Comparison of ENCODE assay signal across 8 cellular contexts in the genomic region with DNA sequence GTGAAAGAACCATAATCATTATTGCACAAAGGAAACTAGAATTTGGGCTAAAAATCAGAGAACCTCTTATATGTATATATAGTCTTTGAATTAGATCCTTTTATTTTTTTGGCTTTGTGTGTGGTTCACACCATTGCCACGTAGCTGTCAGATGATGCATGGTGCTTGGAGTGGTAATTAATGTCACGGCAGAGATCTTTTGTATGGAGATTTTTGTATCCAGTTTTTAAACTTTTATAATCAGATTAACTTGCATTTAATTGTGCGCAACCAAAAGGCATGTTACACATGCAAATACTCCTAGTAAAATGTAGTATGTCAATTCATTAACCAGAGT. TPM values are rescaled to one million over a fixed set of nuclear protein-coding genes. Genes with fewer than 3 reads are reported as not detected.
DNase-seq lines count a peak whose midpoint lies in the region; ATAC-seq and TF ChIP-seq lines count a peak whose summit lies in the region.

No MANE protein-coding gene starts in this region.

- H3K27me3 Mint-ChIP-seq in activated T-helper 2 cell treated with anti-CD3 and anti-CD28 coated beads, Interferon-gamma antibody, Interleukin-2, Interleukin-4, amounts not matched to agents 10 μg/mL and 5 μg/mL and 100 μg/mL, durations not matched to agents 14 hours and 24 hours and 36 hours (ENCODE audit: low read depth) = peaks cover 14% of the 10 kb centered on the region

- intact Hi-C loops in activated T-helper 2 cell treated with anti-CD3 and anti-CD28 coated beads, Interferon-gamma antibody, Interleukin-2, Interleukin-4, amounts not matched to agents 10 μg/mL and 5 μg/mL and 100 μg/mL, durations not matched to agents 14 hours and 24 hours and 36 hours (cut with micrococcal nuclease) = loop anchor here (2.0 to 5.0 kb wide), 2 partner anchors 33 to 432 kb away; no protein-coding TSS in a partner anchor

- peak overlapping the region in 4 of 5 donors; percentile 80 to 87 (median 85) for H3K9ac ChIP-seq in subcutaneous abdominal adipose tissue (ENCODE audit: low read length in 5 of 5)

- POLR2A ChIA-PET in AG04449 (lab: Yijun Ruan, JAX) = interaction anchor here (1.4 kb wide), 1 partner anchor 18 kb away, joined by 6 read pairs; no protein-coding TSS in a partner anchor

- DNase-seq in AG04449 (ENCODE audit: low read depth, low spot score) (no peak), HAP-1 (ENCODE audit: low spot score in 2 of 2) (peak; percentile 20 to 56), DMS153 treated with DMSO at 0.1 percent for 48 hours (lab: John Stamatoyannopoulos, UW; ENCODE audit: unreplicated experiment) (no peak), ecto neural progenitor cell (ENCODE audit: low spot score) (no peak)
- DNase-seq in activated T-helper 2 cell treated with anti-CD3 and anti-CD28 coated beads, Interferon-gamma antibody, Interleukin-2, Interleukin-4, amounts not matched to agents 10 μg/mL and 5 μg/mL and 100 μg/mL, durations not matched to agents 14 hours and 24 hours and 36 hours (ENCODE audit: low spot score) = no peak

- H3K36me3 ChIP-seq in HAP-1 (replicated peaks) = no peaks in the 10 kb centered on the region
- peaks cover 0 to 10% (median 4%) of the 10 kb centered on the region in 5 donors for H3K36me3 ChIP-seq in subcutaneous abdominal adipose tissue (ENCODE audit: control insufficient read depth in 5 of 5, insufficient read depth in 5 of 5, low read length in 5 of 5)

- peak overlapping the region; percentile 77 for H3K27ac Mint-ChIP-seq in activated T-helper 2 cell treated with anti-CD3 and anti-CD28 coated beads, Interferon-gamma antibody, Interleukin-2, Interleukin-4, amounts not matched to agents 10 μg/mL and 5 μg/mL and 100 μg/mL, durations not matched to agents 14 hours and 24 hours and 36 hours

- no peak for TF ChIP-seq CTCF in AG04449 (IDR thresholded peaks at IDR 0.05; ENCODE audit: insufficient read depth, low read length, missing control alignments)

- no peaks in the 10 kb centered on the region for H3K9me3 ChIP-seq in HAP-1
- no peaks in the 10 kb centered on the region for H3K9me3 ChIP-seq in iPS-18c (ENCODE audit: control insufficient read depth, insufficient read depth, low read length)
- no peaks in the 10 kb centered on the region for H3K9me3 ChIP-seq in subcutaneous abdominal adipose tissue (ENCODE audit: control insufficient read depth in 5 of 5, low read length in 5 of 5)

- H3K4me1 ChIP-seq in HAP-1 (0 out of 2 replicates have a peak, but pooled peaks cover 2% of the 10 kb centered on the region), subcutaneous abdominal adipose tissue (ENCODE audit: control insufficient read depth in 5 of 5, insufficient read depth in 5 of 5, low read length in 5 of 5) (peaks cover 0 to 28% (median 27%) of the 10 kb centered on the region in 5 donors)

- ATAC-seq in HG03135 (IDR thresholded peaks at IDR 0.05; ENCODE audit: unreplicated experiment) = no peak

- peaks cover 47% of the 10 kb centered on the region for H3K4me1 Mint-ChIP-seq in activated T-helper 2 cell treated with anti-CD3 and anti-CD28 coated beads, Interferon-gamma antibody, Interleukin-2, Interleukin-4, amounts not matched to agents 10 μg/mL and 5 μg/mL and 100 μg/mL, durations not matched to agents 14 hours and 24 hours and 36 hours (ENCODE audit: low read depth)

- H3K9me3 Mint-ChIP-seq in activated T-helper 2 cell treated with anti-CD3 and anti-CD28 coated beads, Interferon-gamma antibody, Interleukin-2, Interleukin-4, amounts not matched to agents 10 μg/mL and 5 μg/mL and 100 μg/mL, durations not matched to agents 14 hours and 24 hours and 36 hours = no peaks in the 10 kb centered on the region

- peaks cover 39% of the 10 kb centered on the region for H3K36me3 Mint-ChIP-seq in activated T-helper 2 cell treated with anti-CD3 and anti-CD28 coated beads, Interferon-gamma antibody, Interleukin-2, Interleukin-4, amounts not matched to agents 10 μg/mL and 5 μg/mL and 100 μg/mL, durations not matched to agents 14 hours and 24 hours and 36 hours (ENCODE audit: low read depth)

- H3K4me3 Mint-ChIP-seq in activated T-helper 2 cell treated with anti-CD3 and anti-CD28 coated beads, Interferon-gamma antibody, Interleukin-2, Interleukin-4, amounts not matched to agents 10 μg/mL and 5 μg/mL and 100 μg/mL, durations not matched to agents 14 hours and 24 hours and 36 hours (ENCODE audit: low read depth) = peak overlapping the region; percentile 78

- H3K27me3 ChIP-seq in HAP-1 (ENCODE audit: low read depth) = peaks cover 5% of the 10 kb centered on the region; the same call in 1 of the 2 replicates
- H3K27me3 ChIP-seq in subcutaneous abdominal adipose tissue (ENCODE audit: control insufficient read depth in 5 of 5, insufficient read depth in 4 of 5, low read length in 5 of 5) = no peaks in the 10 kb centered on the region

- peak overlapping the region; percentile 56 for H3K27ac ChIP-seq in subcutaneous abdominal adipose tissue (ENCODE audit: low read depth, low read length)

- in situ Hi-C loops in HAP-1 (cut with MboI; ENCODE audit: low sequenced_read_pairs) = no loop called here

- CTCF ChIA-PET in AG04449 (lab: Yijun Ruan, JAX) = interaction anchor here (1.0 to 4.8 kb wide), 11 partner anchors 9 to 263 kb away, joined by 3 to 55 read pairs (median 10); no protein-coding TSS in a partner anchor

- peak overlapping the region; percentile 89 for H3K4me3 ChIP-seq in AG04449 (ENCODE audit: low read depth, low read length)
- H3K4me3 ChIP-seq in HAP-1 = peak overlapping the region; percentile 61
- peak overlapping the region; percentile 85 for H3K4me3 ChIP-seq in iPS-18c (ENCODE audit: insufficient read depth, low read depth, low read length)
- H3K4me3 ChIP-seq in subcutaneous abdominal adipose tissue (ENCODE audit: low read depth in 1 of 5, low read length in 5 of 5) = peak overlapping the region; percentile 86 to 99 (median 98)

RNA-seq across cellular contexts. Expression of a gene that starts 0.8 kb away (rescaled TPM):
- total RNA-seq in activated T-helper 2 cell treated with anti-CD3 and anti-CD28 coated beads, Interferon-gamma antibody, Interleukin-2, Interleukin-4, amounts not matched to agents 10 μg/mL and 5 μg/mL and 100 μg/mL, durations not matched to agents 14 hours and 24 hours and 36 hours = 46.3 and 46.9 TPM in 2 replicates

RNA-seq across cellular contexts. Expression of a gene that starts 19.1 kb away (rescaled TPM):
- total RNA-seq in activated T-helper 2 cell treated with anti-CD3 and anti-CD28 coated beads, Interferon-gamma antibody, Interleukin-2, Interleukin-4, amounts not matched to agents 10 μg/mL and 5 μg/mL and 100 μg/mL, durations not matched to agents 14 hours and 24 hours and 36 hours = 0.34 and 0.46 TPM in 2 replicates

RNA-seq across cellular contexts. Expression of a gene that starts 54.9 kb away (rescaled TPM):
- not detected in 2 replicates for total RNA-seq in activated T-helper 2 cell treated with anti-CD3 and anti-CD28 coated beads, Interferon-gamma antibody, Interleukin-2, Interleukin-4, amounts not matched to agents 10 μg/mL and 5 μg/mL and 100 μg/mL, durations not matched to agents 14 hours and 24 hours and 36 hours

Comparison
In these comparisons a context has a peak if more than half of its experiments do, and no peak if none do; other contexts are left out.
1. DNase-seq: peak in HAP-1 (2 of 2); none in AG04449 (single experiment), activated T-helper 2 cell treated with anti-CD3 and anti-CD28 coated beads, Interferon-gamma antibody, Interleukin-2, Interleukin-4, amounts not matched to agents 10 μg/mL and 5 μg/mL and 100 μg/mL, durations not matched to agents 14 hours and 24 hours and 36 hours (single experiment), DMS153 treated with DMSO at 0.1 percent for 48 hours (single experiment) and ecto neural progenitor cell (single experiment).
2. Peak in every context shown above with its lines, with median percentiles within 50 percentile points of each other: H3K4me3 ChIP-seq.